In the genomic region with DNA sequence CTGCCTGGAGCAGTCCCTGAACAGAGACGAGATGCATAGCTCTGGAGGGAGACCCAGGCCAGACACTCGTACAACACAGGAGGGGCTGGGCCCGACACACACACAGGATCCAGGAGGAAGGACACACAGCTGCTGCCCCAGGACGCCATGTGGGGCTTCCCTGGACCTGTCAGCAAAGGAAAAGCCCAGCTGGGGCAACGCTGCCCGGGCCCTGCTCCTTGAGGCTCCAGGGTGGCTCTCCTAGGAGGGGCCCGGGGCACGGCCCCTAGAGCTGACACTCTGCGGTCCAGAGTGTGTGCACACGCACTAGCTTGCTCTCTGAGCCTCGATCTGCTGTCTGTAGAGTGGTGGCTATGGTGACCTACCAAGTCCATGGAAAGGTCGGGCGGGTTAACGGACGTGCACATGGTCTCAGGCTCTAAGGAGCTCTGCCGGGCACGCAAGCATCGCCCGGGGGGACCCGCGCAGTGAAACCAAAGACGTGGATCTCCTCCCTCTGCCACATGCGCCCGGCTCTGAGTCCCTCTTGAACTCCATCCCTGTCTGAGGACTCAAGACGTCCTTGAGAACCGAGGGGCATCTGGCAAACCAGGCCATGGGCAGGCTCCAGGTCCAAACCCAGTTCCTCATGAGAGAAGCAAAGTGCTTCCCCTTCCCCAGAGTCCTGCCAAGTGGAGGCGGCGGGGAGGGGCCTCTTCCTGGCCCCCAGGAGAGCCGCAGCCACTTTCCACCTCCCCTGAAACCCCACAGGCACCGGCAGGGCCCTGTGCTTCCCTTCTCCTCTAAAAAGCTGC, we compare ENCODE assay signal across 1 cellular context.
TF ChIP-seq lines count a peak whose summit lies in the region.

No MANE protein-coding gene starts in this region.

TF ChIP-seq in WTC11, 78 proteins besides CTCF, POLR2A, EP300 and RAD21 (continued from another document):
- TF ChIP-seq, protein P1, sequence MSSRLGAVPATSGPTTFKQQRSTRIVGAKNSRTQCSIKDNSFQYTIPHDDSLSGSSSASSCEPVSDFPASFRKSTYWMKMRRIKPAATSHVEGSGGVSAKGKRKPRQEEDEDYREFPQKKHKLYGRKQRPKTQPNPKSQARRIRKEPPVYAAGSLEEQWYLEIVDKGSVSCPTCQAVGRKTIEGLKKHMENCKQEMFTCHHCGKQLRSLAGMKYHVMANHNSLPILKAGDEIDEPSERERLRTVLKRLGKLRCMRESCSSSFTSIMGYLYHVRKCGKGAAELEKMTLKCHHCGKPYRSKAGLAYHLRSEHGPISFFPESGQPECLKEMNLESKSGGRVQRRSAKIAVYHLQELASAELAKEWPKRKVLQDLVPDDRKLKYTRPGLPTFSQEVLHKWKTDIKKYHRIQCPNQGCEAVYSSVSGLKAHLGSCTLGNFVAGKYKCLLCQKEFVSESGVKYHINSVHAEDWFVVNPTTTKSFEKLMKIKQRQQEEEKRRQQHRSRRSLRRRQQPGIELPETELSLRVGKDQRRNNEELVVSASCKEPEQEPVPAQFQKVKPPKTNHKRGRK (CRISPR knock-in tag; IDR thresholded peaks at IDR 0.05; ENCODE audit: borderline replicate concordance) = no peak
- TF ChIP-seq TEAD1 (CRISPR knock-in tag; IDR thresholded peaks at IDR 0.05) (no peak), TP53 (CRISPR knock-in tag; IDR thresholded peaks at IDR 0.05) (no peak), ZNF121 (CRISPR knock-in tag; IDR thresholded peaks at IDR 0.05) (no peak), OVOL2 (CRISPR knock-in tag; IDR thresholded peaks at IDR 0.05; ENCODE audit: borderline replicate concordance) (no peak)
